15 cellular contexts compared by ENCODE assay signal in the genomic region with DNA sequence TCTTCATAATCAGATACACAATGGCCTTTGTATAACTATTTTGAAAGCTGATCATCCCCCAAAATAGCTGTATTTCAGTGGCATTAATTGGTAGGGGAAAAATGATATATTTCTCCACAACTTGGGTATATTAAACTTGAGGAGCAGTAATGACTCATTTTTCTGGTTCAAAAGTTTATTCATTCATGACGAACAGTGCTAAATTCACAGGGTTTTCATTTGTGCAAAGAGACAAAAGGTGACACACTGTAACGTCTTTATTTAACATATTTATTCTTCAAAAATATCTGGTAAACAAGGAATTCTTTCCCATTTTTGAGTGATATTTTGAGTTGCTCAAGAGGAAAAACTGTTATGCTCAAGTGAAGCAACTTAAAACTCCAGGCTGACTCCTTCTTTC.
DNase-seq lines count a peak whose midpoint lies in the region; ATAC-seq, FAIRE-seq and TF ChIP-seq lines count a peak whose summit lies in the region.
"Had no signal": no experiment of that assay in that cellular context is flagged by ENCODE, and none has a peak within 500 bp of the region (broad histone marks: within the 10 kb centered on the region; RNA-seq: fewer than 3 reads in every experiment).

No MANE protein-coding gene starts in this region.

- TF ChIP-seq POLR2A in H54 (IDR thresholded peaks at IDR 0.05; ENCODE audit: low read depth, low read length): no peak

- no peak for FAIRE-seq in H54 (lab: Jason Lieb, UNC)

- no peak overlapping the region for H3K4me3 ChIP-seq in choroid plexus epithelial cell (ENCODE audit: low read depth, low read length)
- H3K4me3 ChIP-seq: BLaER1 had no signal

- ATAC-seq in HG03108 (IDR thresholded peaks at IDR 0.05; ENCODE audit: unreplicated experiment): no peak

- peak; percentile 99 for DNase-seq in DMS53 treated with DMSO at 0.1 percent for 48 hours (lab: John Stamatoyannopoulos, UW; ENCODE audit: unreplicated experiment)
- DNase-seq in NCI-H69 (lab: John Stamatoyannopoulos, UW): peak; percentile 7
- DNase-seq in choroid plexus epithelial cell (ENCODE audit: low read depth): peak; percentile 57
- peak; percentile 57 for DNase-seq in iris pigment epithelial cell (ENCODE audit: low read depth)
- DNase-seq in H54 (ENCODE audit: insufficient read length, low spot score): no peak
- no peak for DNase-seq in germinal center (ENCODE audit: low spot score)
- DNase-seq: 8988T, AML-193, Calu3, DMS 273 treated with DMSO at 0.1 percent for 48 hours, DND-41, GF-D8, H7 had no signal

- no peak for TF ChIP-seq CTCF in choroid plexus epithelial cell (conservative IDR thresholded peaks at IDR 0.05; ENCODE audit: low read depth, low read length)

Comparison
In these comparisons a context has a peak if more than half of its experiments do, and no peak if none do; other contexts are left out.
1. DNase-seq: peak in DMS53 treated with DMSO at 0.1 percent for 48 hours (single experiment), NCI-H69 (single experiment), choroid plexus epithelial cell (single experiment) and iris pigment epithelial cell (single experiment); none in H54 (single experiment) and germinal center (single experiment).